1 cellular context compared by ENCODE assay signal in genomic region chr1:162298266-162298665, GRCh38.
TF ChIP-seq lines count a peak whose summit lies in the region.

No MANE protein-coding gene starts in this region.

TF ChIP-seq in WTC11, 78 proteins besides CTCF, POLR2A, EP300 and RAD21 (continued from another document):
- TF ChIP-seq USF1 (CRISPR knock-in tag; IDR thresholded peaks at IDR 0.05), result no peak
- TF ChIP-seq JUN (CRISPR knock-in tag; IDR thresholded peaks at IDR 0.05), result no peak
- TF ChIP-seq ZNF121 (CRISPR knock-in tag; IDR thresholded peaks at IDR 0.05), result no peak
- no peak for TF ChIP-seq ZNF219 (CRISPR knock-in tag; IDR thresholded peaks at IDR 0.05; ENCODE audit: borderline replicate concordance)
- TF ChIP-seq PRDM15 (CRISPR knock-in tag; IDR thresholded peaks at IDR 0.05), result no peak
- no peak for TF ChIP-seq USF2 (CRISPR knock-in tag; IDR thresholded peaks at IDR 0.05)
- TF ChIP-seq FOXP4 (CRISPR knock-in tag; IDR thresholded peaks at IDR 0.05), result no peak
